Comparison of ENCODE assay signal across 1 cellular context in genomic region chr12:121620328-121620891, GRCh38.
TF ChIP-seq lines count a peak whose summit lies in the region.

No MANE protein-coding gene starts in this region.

TF ChIP-seq in H1, 55 proteins besides CTCF, POLR2A, EP300 and RAD21:
- TF ChIP-seq JUND (IDR thresholded peaks at IDR 0.05; ENCODE audit: low read length) (0 out of 2 replicates have a peak, but pooled peaks have one; percentile 48), SAP30 (IDR thresholded peaks at IDR 0.05; ENCODE audit: insufficient read depth, insufficient replicate concordance, low read length) (no peak)
